In the genomic region with DNA sequence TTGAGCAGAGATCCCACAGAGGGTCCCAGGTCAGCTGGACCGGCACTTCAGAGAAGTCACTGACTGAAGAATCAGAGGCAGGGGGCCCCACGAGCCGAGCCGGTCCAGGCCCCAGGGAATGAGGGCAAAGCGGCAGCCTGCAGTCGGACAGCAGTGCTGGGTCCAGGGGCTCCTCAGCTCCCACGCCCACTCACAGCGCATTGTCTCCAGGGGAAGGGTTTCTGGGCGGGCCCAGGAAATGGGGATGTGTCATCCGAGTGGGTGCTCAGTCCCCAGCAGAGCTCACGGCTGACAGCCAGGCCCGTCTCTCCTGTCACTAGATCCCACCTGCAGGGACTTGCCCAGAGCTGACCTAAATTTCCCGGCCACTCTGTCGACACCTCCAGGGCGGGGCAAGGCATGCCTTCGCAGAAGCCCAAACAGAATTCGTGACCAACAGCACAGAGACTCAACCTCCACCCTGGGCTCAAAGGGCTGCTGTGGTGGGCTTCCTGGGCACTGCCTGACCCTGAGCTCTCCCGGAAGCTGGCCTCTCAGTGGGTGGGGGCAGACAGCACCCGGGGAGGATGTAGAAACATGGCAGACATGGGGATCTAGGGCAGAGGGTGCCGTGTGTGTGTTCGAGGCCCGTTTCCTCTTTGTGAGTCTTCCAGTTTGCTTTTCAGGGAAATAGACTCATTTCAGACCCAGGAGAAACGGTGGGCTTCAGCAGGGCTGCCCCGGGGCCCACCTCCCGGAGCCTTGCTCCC, we compare ENCODE assay signal across 8 cellular contexts. TPM values are rescaled to one million over a fixed set of nuclear protein-coding genes. Genes with fewer than 3 reads are reported as not detected.
DNase-seq lines count a peak whose midpoint lies in the region; TF ChIP-seq lines count a peak whose summit lies in the region.

No MANE protein-coding gene starts in this region.

- peak overlapping the region; percentile 18 for H3K27ac ChIP-seq in SJCRH30
- H3K27ac ChIP-seq in sigmoid colon: peak overlapping the region in 3 of 4 donors; percentile 6 to 61 (median 45)

- intact Hi-C loops in sigmoid colon (cut with DNase I): no loop called here

- DNase-seq in ELR (ENCODE audit: low read depth): peak; percentile 79
- peak; percentile 47 to 59 for DNase-seq in SJCRH30
- peak; percentile 72 for DNase-seq in central memory CD4-positive, alpha-beta T cell
- no peak for DNase-seq in sigmoid colon
- no peak for DNase-seq in DMS 273 treated with DMSO at 0.1 percent for 48 hours (lab: John Stamatoyannopoulos, UW)
- no peak for DNase-seq in occipital lobe (lab: John Stamatoyannopoulos, UW)
- DNase-seq in DMS114 treated with DMSO at 0.1 percent for 48 hours (lab: John Stamatoyannopoulos, UW; ENCODE audit: unreplicated experiment): no peak
- DNase-seq in NCI-H446 (lab: John Stamatoyannopoulos, UW): no peak

- H3K4me3 ChIP-seq in SJCRH30 (peak overlapping the region; percentile 36), sigmoid colon (no peak overlapping the region)

- TF ChIP-seq EP300 in sigmoid colon (IDR thresholded peaks at IDR 0.05): no peak

- TF ChIP-seq POLR2A in sigmoid colon (IDR thresholded peaks at IDR 0.05): no peak

- TF ChIP-seq CTCF in sigmoid colon (IDR thresholded peaks at IDR 0.05): no peak

- no peaks in the 10 kb centered on the region for H3K36me3 ChIP-seq in SJCRH30
- H3K36me3 ChIP-seq in sigmoid colon: no peaks in the 10 kb centered on the region

- H3K27me3 ChIP-seq in SJCRH30 (no peaks in the 10 kb centered on the region), sigmoid colon (no peaks in the 10 kb centered on the region)

- 72 to 77% methylated on average over 25 of the region's 25 CpGs for WGBS in sigmoid colon, 2 donors

- H3K9me3 ChIP-seq in SJCRH30 (replicated peaks) (no peaks in the 10 kb centered on the region), sigmoid colon (no peaks in the 10 kb centered on the region)

- peaks cover 14% of the 10 kb centered on the region for H3K4me1 ChIP-seq in SJCRH30
- H3K4me1 ChIP-seq in sigmoid colon: peaks cover 0 to 22% (median 4%) of the 10 kb centered on the region in 4 donors

RNA-seq across cellular contexts. Expression of a gene that starts 42.1 kb away (rescaled TPM):
- total RNA-seq in SJCRH30 (2014; rRNA removed; shearing (Covaris generic)): 27.6 and 40.5 TPM in 2 replicates
- total RNA-seq in sigmoid colon (10 to 100 TPM; 10.3 to 14.5 (median 12.2) TPM), occipital lobe (48.0 TPM)
- polyA plus RNA-seq in sigmoid colon: 10 to 100 TPM in 1 of 3 donors, 1 to 10 TPM in 2; 2.3 to 19.8 (median 6.7) TPM

Comparison
In these comparisons a context has a peak if more than half of its experiments do, and no peak if none do; other contexts are left out.
1. DNase-seq: peak in ELR (single experiment), SJCRH30 (2 of 2) and central memory CD4-positive, alpha-beta T cell (single experiment); none in sigmoid colon (single experiment), DMS 273 treated with DMSO at 0.1 percent for 48 hours (single experiment), occipital lobe (single experiment), DMS114 treated with DMSO at 0.1 percent for 48 hours (single experiment) and NCI-H446 (0 of 2).